In genomic region chr1:192832492-192832891, GRCh38 we compare ENCODE assay signal across 29 cellular contexts.
"Had no signal": no experiment of that assay in that cellular context is flagged by ENCODE, and none has a peak within 500 bp of the region (broad histone marks: within the 10 kb centered on the region; RNA-seq: fewer than 3 reads in every experiment).

No MANE protein-coding gene starts in this region.

- ATAC-seq: activated CD8-positive, alpha-beta memory T cell treated with anti-CD3 and anti-CD28 coated beads, Interleukin-2, amount 10 ng/mL, durations not matched to agents 7 days and 5 days; T-helper 17 cell had no signal

- H3K27me3 ChIP-seq: Peyer's patch had no signal

- DNase-seq: activated B cell treated with CpG ODN at 0.5 μM for 24 hours; activated CD4-positive, alpha-beta T cell treated with anti-CD3 and anti-CD28 coated beads for 1 hour; activated CD4-positive, alpha-beta T cell treated with anti-CD3 and anti-CD28 coated beads, Interleukin-2, amount 10 ng/mL, durations not matched to agents 24 days and 14 days; activated CD4-positive, alpha-beta T cell treated with anti-CD3 and anti-CD28 coated beads, Interleukin-2, amount 50 U/mL, for 48 hours; activated CD8-positive, alpha-beta memory T cell treated with anti-CD3 and anti-CD28 coated beads, Interleukin-2, amount 10 ng/mL, durations not matched to agents 7 days and 5 days; activated effector memory CD4-positive, alpha-beta T cell treated with Interleukin-2 at 50 U/mL for 16 hours; activated naive CD4-positive, alpha-beta T cell; activated T-cell treated with anti-CD3 and anti-CD28 coated beads, Interleukin-2, amount 50 U/mL, for 24 hours; aorta; IMR-90; Kasumi-1; KBM-7; MV-4-11; NCI-H1092 treated with DMSO at 0.1 percent for 48 hours; NCI-H1417 treated with DMSO at 0.1 percent for 48 hours; NCI-H1694; NCI-H2029; NCI-H2107; NCI-H2171 treated with DMSO at 0.1 percent for 48 hours; NCI-H345; NCI-H510A; NCI-H526 treated with DMSO at 0.1 percent for 48 hours; NK-92 treated with Interleukin-12 subunit alpha and Interleukin-12 subunit beta, amount 100 ng/mL, for 24 hours; OCI-M1; Peyer's patch; SHP77 treated with DMSO at 0.1 percent for 48 hours; T-helper 17 cell; T-helper 9 cell had no signal

- H3K4me3 ChIP-seq: Peyer's patch had no signal

- FAIRE-seq: TTC549 had no signal

- H3K27ac ChIP-seq: Peyer's patch had no signal

- H3K9me3 ChIP-seq: Peyer's patch had no signal

- H3K36me3 ChIP-seq: Peyer's patch had no signal

- H3K4me1 ChIP-seq: Peyer's patch had no signal
